Comparison of ENCODE assay signal across 20 cellular contexts in genomic region chr12:94783343-94783742, GRCh38.
"Had no signal": no experiment of that assay in that cellular context is flagged by ENCODE, and none has a peak within 500 bp of the region (broad histone marks: within the 10 kb centered on the region; RNA-seq: fewer than 3 reads in every experiment).

No MANE protein-coding gene starts in this region.

- FAIRE-seq: endometrium had no signal

- ATAC-seq: activated naive CD4-positive, alpha-beta T cell treated with anti-CD3 and anti-CD28 coated beads, Interleukin-2, amount 50 U/mL, for 72 hours; activated T-helper 17 cell treated with anti-CD3 and anti-CD28 coated beads, Interleukin-2, amount 50 U/mL, for 72 hours; left ventricle myocardium superior; natural killer cell treated with Interleukin-12 subunit alpha and Interleukin-12 subunit beta and Interleukin-15 and Interleukin-18, amount 100 ng/mL, for 72 hours; sciatic nerve; stimulated activated naive CD8-positive, alpha-beta T cell treated with anti-CD3 and anti-CD28 coated beads, Interleukin-15, amount 100 ng/mL, for 72 hours; WTC11 had no signal

- H3K4me1 Mint-ChIP-seq: activated T-helper 17 cell treated with anti-CD3 and anti-CD28 coated beads, Interleukin-2, amount 50 U/mL, for 72 hours; stimulated activated naive CD8-positive, alpha-beta T cell treated with anti-CD3 and anti-CD28 coated beads, Interleukin-15, amount 100 ng/mL, for 72 hours had no signal

- H3K36me3 Mint-ChIP-seq: WTC11 had no signal

- H3K9me3 ChIP-seq: tibial artery had no signal

- H3K36me3 ChIP-seq: brain microvascular endothelial cell, tibial artery had no signal

- DNase-seq: activated T-cell treated with anti-CD3 and anti-CD28 coated beads, Interleukin-2, amount 50 U/mL, for 24 hours; aorta; brain microvascular endothelial cell; caudate nucleus; effector CD4-positive, alpha-beta T cell; hippocampal formation; left ventricle myocardium superior; nucleus accumbens; posterior cingulate gyrus; stimulated activated naive CD8-positive, alpha-beta T cell treated with anti-CD3 and anti-CD28 coated beads, Interleukin-15, amount 100 ng/mL, for 72 hours; T1000; tibial artery had no signal

- H3K4me3 Mint-ChIP-seq: activated T-cell treated with anti-CD3 and anti-CD28 coated beads, Interleukin-2, amount 50 U/mL, for 24 hours; activated T-helper 17 cell treated with anti-CD3 and anti-CD28 coated beads, Interleukin-2, amount 50 U/mL, for 72 hours; dendritic cell treated with granulocyte-macrophage colony-stimulating factor and Interleukin-4, amounts not matched to agents 40 ng/mL and 50 ng/mL, for 4 days; natural killer cell treated with Interleukin-12 subunit alpha and Interleukin-12 subunit beta and Interleukin-15 and Interleukin-18, amount 100 ng/mL, for 72 hours; stimulated activated naive CD8-positive, alpha-beta T cell treated with anti-CD3 and anti-CD28 coated beads, Interleukin-15, amount 100 ng/mL, for 72 hours; WTC11 had no signal

- H3K4me1 ChIP-seq: tibial artery had no signal

- H3K27ac ChIP-seq: brain microvascular endothelial cell, foreskin keratinocyte, tibial artery had no signal

- H3K27ac Mint-ChIP-seq: activated naive CD4-positive, alpha-beta T cell treated with anti-CD3 and anti-CD28 coated beads, Interleukin-2, amount 50 U/mL, for 72 hours; activated T-cell treated with anti-CD3 and anti-CD28 coated beads, Interleukin-2, amount 50 U/mL, for 24 hours; activated T-helper 17 cell treated with anti-CD3 and anti-CD28 coated beads, Interleukin-2, amount 50 U/mL, for 72 hours; dendritic cell treated with granulocyte-macrophage colony-stimulating factor and Interleukin-4, amounts not matched to agents 40 ng/mL and 50 ng/mL, for 4 days; natural killer cell treated with Interleukin-12 subunit alpha and Interleukin-12 subunit beta and Interleukin-15 and Interleukin-18, amount 100 ng/mL, for 72 hours; stimulated activated naive CD8-positive, alpha-beta T cell treated with anti-CD3 and anti-CD28 coated beads, Interleukin-15, amount 100 ng/mL, for 72 hours; WTC11 had no signal

- H3K4me3 ChIP-seq: tibial artery had no signal

- H3K27me3 Mint-ChIP-seq: dendritic cell treated with granulocyte-macrophage colony-stimulating factor and Interleukin-4, amounts not matched to agents 40 ng/mL and 50 ng/mL, for 4 days had no signal

- H3K9me3 Mint-ChIP-seq: activated T-cell treated with anti-CD3 and anti-CD28 coated beads, Interleukin-2, amount 50 U/mL, for 24 hours; activated T-helper 17 cell treated with anti-CD3 and anti-CD28 coated beads, Interleukin-2, amount 50 U/mL, for 72 hours; dendritic cell treated with granulocyte-macrophage colony-stimulating factor and Interleukin-4, amounts not matched to agents 40 ng/mL and 50 ng/mL, for 4 days; natural killer cell treated with Interleukin-12 subunit alpha and Interleukin-12 subunit beta and Interleukin-15 and Interleukin-18, amount 100 ng/mL, for 72 hours had no signal

- H3K27me3 ChIP-seq: brain microvascular endothelial cell, foreskin keratinocyte, tibial artery had no signal
